ENCODE assay signal across 30 cellular contexts in genomic region chr6:112096901-112097300, GRCh38. TPM values are rescaled to one million over a fixed set of nuclear protein-coding genes. Genes with fewer than 3 reads are reported as not detected.
"Had no signal": no experiment of that assay in that cellular context is flagged by ENCODE, and none has a peak within 500 bp of the region (broad histone marks: within the 10 kb centered on the region; RNA-seq: fewer than 3 reads in every experiment).

No MANE protein-coding gene starts in this region.

- H3K27ac Mint-ChIP-seq: stimulated activated effector memory CD8-positive, alpha-beta T cell treated with anti-CD3 and anti-CD28 coated beads, Interleukin-12 subunit alpha, Interleukin-12 subunit beta, amount 100 ng/mL, for 72 hours; stimulated activated memory B cell treated with anti-CD40 and anti-IgM and Interleukin-4, amounts not matched to agents 10 μg/mL and 1 μg/mL and 100 μg/mL, for 72 hours; stimulated activated naive B cell treated with anti-CD40 and anti-IgM and Interleukin-4, amounts not matched to agents 10 μg/mL and 1 μg/mL and 100 μg/mL, for 72 hours; stimulated activated naive CD8-positive, alpha-beta T cell treated with anti-CD3 and anti-CD28 coated beads, Interleukin-15, amount 100 ng/mL, for 72 hours; stimulated activated naive CD8-positive, alpha-beta T cell treated with anti-CD3 and anti-CD28 coated beads, Interleukin-15, Interleukin-2, amounts not matched to agents 100 ng/mL and 50 ng/mL, for 24 hours; type B pancreatic cell had no signal

- H3K4me3 Mint-ChIP-seq: stimulated activated effector memory CD8-positive, alpha-beta T cell treated with anti-CD3 and anti-CD28 coated beads, Interleukin-12 subunit alpha, Interleukin-12 subunit beta, amount 100 ng/mL, for 72 hours; stimulated activated memory B cell treated with anti-CD40 and anti-IgM and Interleukin-4, amounts not matched to agents 10 μg/mL and 1 μg/mL and 100 μg/mL, for 72 hours; stimulated activated naive B cell treated with anti-CD40 and anti-IgM and Interleukin-4, amounts not matched to agents 10 μg/mL and 1 μg/mL and 100 μg/mL, for 72 hours; stimulated activated naive CD8-positive, alpha-beta T cell treated with anti-CD3 and anti-CD28 coated beads, Interleukin-15, amount 100 ng/mL, for 72 hours; stimulated activated naive CD8-positive, alpha-beta T cell treated with anti-CD3 and anti-CD28 coated beads, Interleukin-15, Interleukin-2, amounts not matched to agents 100 ng/mL and 50 ng/mL, for 24 hours; type B pancreatic cell had no signal

- H3K27me3 Mint-ChIP-seq: stimulated activated naive B cell treated with anti-CD40 and anti-IgM and Interleukin-4, amounts not matched to agents 10 μg/mL and 1 μg/mL and 100 μg/mL, for 72 hours; stimulated activated naive CD8-positive, alpha-beta T cell treated with anti-CD3 and anti-CD28 coated beads, Interleukin-15, amount 100 ng/mL, for 72 hours; stimulated activated naive CD8-positive, alpha-beta T cell treated with anti-CD3 and anti-CD28 coated beads, Interleukin-15, Interleukin-2, amounts not matched to agents 100 ng/mL and 50 ng/mL, for 24 hours; type B pancreatic cell had no signal

- ATAC-seq: stimulated activated effector memory CD8-positive, alpha-beta T cell treated with anti-CD3 and anti-CD28 coated beads, Interleukin-12 subunit alpha, Interleukin-12 subunit beta, amount 100 ng/mL, for 72 hours; stimulated activated memory B cell treated with anti-CD40 and anti-IgM and Interleukin-4, amounts not matched to agents 10 μg/mL and 1 μg/mL and 100 μg/mL, for 72 hours; stimulated activated naive B cell treated with anti-CD40 and anti-IgM and Interleukin-4, amounts not matched to agents 10 μg/mL and 1 μg/mL and 100 μg/mL, for 72 hours; stimulated activated naive CD8-positive, alpha-beta T cell treated with anti-CD3 and anti-CD28 coated beads, Interleukin-15, amount 100 ng/mL, for 72 hours; stimulated activated naive CD8-positive, alpha-beta T cell treated with anti-CD3 and anti-CD28 coated beads, Interleukin-15, Interleukin-2, amounts not matched to agents 100 U/mL and 50 U/mL, for 24 hours; upper lobe of right lung had no signal

- H3K36me3 Mint-ChIP-seq: stimulated activated effector memory CD8-positive, alpha-beta T cell treated with anti-CD3 and anti-CD28 coated beads, Interleukin-12 subunit alpha, Interleukin-12 subunit beta, amount 100 ng/mL, for 72 hours; stimulated activated naive B cell treated with anti-CD40 and anti-IgM and Interleukin-4, amounts not matched to agents 10 μg/mL and 1 μg/mL and 100 μg/mL, for 72 hours had no signal

- H3K9me3 Mint-ChIP-seq: stimulated activated effector memory CD8-positive, alpha-beta T cell treated with anti-CD3 and anti-CD28 coated beads, Interleukin-12 subunit alpha, Interleukin-12 subunit beta, amount 100 ng/mL, for 72 hours; stimulated activated memory B cell treated with anti-CD40 and anti-IgM and Interleukin-4, amounts not matched to agents 10 μg/mL and 1 μg/mL and 100 μg/mL, for 72 hours; stimulated activated naive B cell treated with anti-CD40 and anti-IgM and Interleukin-4, amounts not matched to agents 10 μg/mL and 1 μg/mL and 100 μg/mL, for 72 hours; stimulated activated naive CD8-positive, alpha-beta T cell treated with anti-CD3 and anti-CD28 coated beads, Interleukin-15, amount 100 ng/mL, for 72 hours; stimulated activated naive CD8-positive, alpha-beta T cell treated with anti-CD3 and anti-CD28 coated beads, Interleukin-15, Interleukin-2, amounts not matched to agents 100 ng/mL and 50 ng/mL, for 24 hours; type B pancreatic cell had no signal

- H3K4me1 Mint-ChIP-seq: stimulated activated effector memory CD8-positive, alpha-beta T cell treated with anti-CD3 and anti-CD28 coated beads, Interleukin-12 subunit alpha, Interleukin-12 subunit beta, amount 100 ng/mL, for 72 hours; stimulated activated memory B cell treated with anti-CD40 and anti-IgM and Interleukin-4, amounts not matched to agents 10 μg/mL and 1 μg/mL and 100 μg/mL, for 72 hours; stimulated activated naive B cell treated with anti-CD40 and anti-IgM and Interleukin-4, amounts not matched to agents 10 μg/mL and 1 μg/mL and 100 μg/mL, for 72 hours; stimulated activated naive CD8-positive, alpha-beta T cell treated with anti-CD3 and anti-CD28 coated beads, Interleukin-15, amount 100 ng/mL, for 72 hours had no signal

- DNase-seq: stimulated activated CD4-positive, alpha-beta T cell treated with anti-CD3 and anti-CD28 coated beads, Interleukin-2, amount 100 ng/mL, for 48 hours; stimulated activated CD4-positive, alpha-beta T cell treated with anti-CD3 and anti-CD28 coated beads, Interleukin-4, amount 100 ng/mL, for 1 hour; stimulated activated CD4-positive, alpha-beta T cell treated with anti-CD3 and anti-CD28 coated beads, Interleukin-4, amount 100 ng/mL, for 24 hours; stimulated activated CD4-positive, alpha-beta T cell treated with anti-CD3 and anti-CD28 coated beads, Interleukin-4, amount 100 ng/mL, for 4 hours; stimulated activated CD8-positive, alpha-beta memory T cell treated with anti-CD3 and anti-CD28 coated beads, Interleukin-4, amount 100 ng/mL, for 48 hours; stimulated activated naive B cell treated with anti-CD40 and anti-IgM and Interleukin-4, amounts not matched to agents 10 μg/mL and 1 μg/mL and 100 μg/mL, for 72 hours; stimulated activated naive CD4-positive, alpha-beta T cell; stimulated activated naive CD4-positive, alpha-beta T cell treated with Interleukin-2 at 50 U/mL for 16 hours; stimulated activated naive CD8-positive, alpha-beta T cell treated with anti-CD3 and anti-CD28 coated beads, Interleukin-15, amount 100 ng/mL, for 72 hours; stimulated activated naive CD8-positive, alpha-beta T cell treated with anti-CD3 and anti-CD28 coated beads, Interleukin-15, Interleukin-2, amounts not matched to agents 100 U/mL and 50 U/mL, for 24 hours; stomach; substantia nigra; testis; thyroid gland; tibial artery; transverse colon; trophoblast cell; upper lobe of right lung; uterus had no signal

RNA-seq across cellular contexts. Expression of gene CCN6, which starts 43.0 kb away (rescaled TPM):
- total RNA-seq: stomach, subcutaneous adipose tissue, temporal lobe, thoracic aorta, transverse colon, upper lobe of left lung, upper lobe of right lung, ureter, urinary bladder, uterus, vagina had no signal
